In genomic region chr5:115262066-115262404, GRCh38 we compare ENCODE assay signal across 8 cellular contexts. TPM values are rescaled to one million over a fixed set of nuclear protein-coding genes. Genes with fewer than 3 reads are reported as not detected.
A peak's percentile ranks its signal among the peaks of the same experiment; 100 is the strongest.
DNase-seq lines count a peak whose midpoint lies in the region; ATAC-seq and TF ChIP-seq lines count a peak whose summit lies in the region.

No MANE protein-coding gene starts in this region.

- peak overlapping the region; percentile 81 for H3K4me2 ChIP-seq in SU-DHL-6 (ENCODE audit: low read depth, low read length, poor library complexity, severe bottlenecking)

- DNase-seq in Ammon's horn (ENCODE audit: low spot score) (peak; percentile 8), fibroblast of pulmonary artery (ENCODE audit: low read depth) (peak; percentile 23), omental fat pad (ENCODE audit: low spot score) (no peak), NCI-H774 (lab: John Stamatoyannopoulos, UW) (no peak), NCI-H1436 treated with DMSO at 0.1 percent for 48 hours (lab: John Stamatoyannopoulos, UW) (no peak)

- TF ChIP-seq CTCF in SU-DHL-6 (IDR thresholded peaks at IDR 0.05; ENCODE audit: insufficient read depth, low read length, poor library complexity, severe bottlenecking) (no peak), fibroblast of pulmonary artery (IDR thresholded peaks at IDR 0.05; ENCODE audit: low read length, missing control alignments) (no peak), omental fat pad (IDR thresholded peaks at IDR 0.05) (no peak)

- H3K9me3 ChIP-seq in SU-DHL-6 (ENCODE audit: insufficient read depth, low read length), result no peaks in the 10 kb centered on the region

- peaks cover 10% of the 10 kb centered on the region; the same call in 1 of the 2 replicates for H3F3A ChIP-seq in SU-DHL-6 (ENCODE audit: insufficient read depth)

- peak overlapping the region; percentile 63 for H3K27ac ChIP-seq in SU-DHL-6 (ENCODE audit: low read depth, low read length)

- H2AFZ ChIP-seq in SU-DHL-6 (ENCODE audit: low read depth, low read length, severe bottlenecking), result peak overlapping the region; percentile 96

- H4K20me1 ChIP-seq in SU-DHL-6 (ENCODE audit: low read depth, low read length), result peaks cover under 1% of the 10 kb centered on the region; the same call in 1 of the 2 replicates

- no peaks in the 10 kb centered on the region for H3K9me2 ChIP-seq in SU-DHL-6 (replicated peaks; ENCODE audit: insufficient read depth, low read length)

- peak overlapping the region; percentile 86 for H3K9ac ChIP-seq in SU-DHL-6 (ENCODE audit: low read length)

- no peaks in the 10 kb centered on the region for H3K27me3 ChIP-seq in SU-DHL-6 (ENCODE audit: low read length)

- H3K36me3 ChIP-seq in SU-DHL-6 (ENCODE audit: low read length), result no peaks in the 10 kb centered on the region

- peak; percentile 30 for ATAC-seq in GM19025 (IDR thresholded peaks at IDR 0.05; ENCODE audit: low read depth, unreplicated experiment)
- peak; percentile 31 for ATAC-seq in HG03108 (IDR thresholded peaks at IDR 0.05; ENCODE audit: unreplicated experiment)
- ATAC-seq in omental fat pad (ENCODE audit: low FRiP score), result peak; percentile 26

- H3K4me3 ChIP-seq in SU-DHL-6 (ENCODE audit: insufficient read depth, low read length, poor library complexity, severe bottlenecking) (peak overlapping the region; percentile 81), fibroblast of pulmonary artery (replicated peaks; ENCODE audit: low read depth, low read length) (peak overlapping the region; percentile 88)

- H3K79me2 ChIP-seq in SU-DHL-6 (ENCODE audit: insufficient read depth, low read length), result peaks cover 51% of the 10 kb centered on the region

RNA-seq across cellular contexts. Expression of gene PGGT1B, which starts 0.6 kb away (rescaled TPM):
- 10 to 100 TPM in 2 of 4 donors, 1 to 10 TPM in 2; 6.8 to 14.5 (median 11.1) TPM for total RNA-seq in omental fat pad

RNA-seq across cellular contexts. Expression of gene CCDC112, which starts 34.4 kb away (rescaled TPM):
- 1 to 10 TPM; 2.6 to 9.1 (median 5.4) TPM for total RNA-seq in omental fat pad

Comparison
In these comparisons a context has a peak if more than half of its experiments do, and no peak if none do; other contexts are left out.
1. DNase-seq: peak in Ammon's horn (single experiment) and fibroblast of pulmonary artery (single experiment); none in omental fat pad (single experiment), NCI-H774 (single experiment) and NCI-H1436 treated with DMSO at 0.1 percent for 48 hours (single experiment).
2. Peak in every context shown above with its lines, with median percentiles within 50 percentile points of each other: ATAC-seq.